29 cellular contexts compared by ENCODE assay signal in genomic region chr12:78519422-78519821, GRCh38.
"Had no signal": no experiment of that assay in that cellular context is flagged by ENCODE, and none has a peak within 500 bp of the region (broad histone marks: within the 10 kb centered on the region; RNA-seq: fewer than 3 reads in every experiment).

No MANE protein-coding gene starts in this region.

- H3K4me1 Mint-ChIP-seq: immature natural killer cell; mesothelial cell of epicardium; naive B cell; natural killer cell; nephron progenitor cell; neural progenitor cell; stimulated activated memory B cell treated with anti-CD40 and anti-IgM and Interleukin-4, amounts not matched to agents 10 μg/mL and 1 μg/mL and 100 μg/mL, for 72 hours; stimulated activated naive CD8-positive, alpha-beta T cell treated with anti-CD3 and anti-CD28 coated beads, Interleukin-15, amount 100 ng/mL, for 72 hours had no signal

- H3K27ac Mint-ChIP-seq: immature natural killer cell; mesothelial cell of epicardium; naive B cell; natural killer cell; nephron progenitor cell; neural progenitor cell; progenitor cell of endocrine pancreas; stimulated activated memory B cell treated with anti-CD40 and anti-IgM and Interleukin-4, amounts not matched to agents 10 μg/mL and 1 μg/mL and 100 μg/mL, for 72 hours; stimulated activated naive CD8-positive, alpha-beta T cell treated with anti-CD3 and anti-CD28 coated beads, Interleukin-15, amount 100 ng/mL, for 72 hours; type B pancreatic cell had no signal

- ATAC-seq: left colon; left lung; lower lobe of right lung; natural killer cell; right lobe of liver; stimulated activated memory B cell treated with anti-CD40 and anti-IgM and Interleukin-4, amounts not matched to agents 10 μg/mL and 1 μg/mL and 100 μg/mL, for 72 hours; stimulated activated naive CD8-positive, alpha-beta T cell treated with anti-CD3 and anti-CD28 coated beads, Interleukin-15, amount 100 ng/mL, for 72 hours had no signal

- H3K9me3 Mint-ChIP-seq: nephron progenitor cell had no signal

- H3K4me3 Mint-ChIP-seq: immature natural killer cell; mesothelial cell of epicardium; naive B cell; natural killer cell; nephron progenitor cell; neural progenitor cell; stimulated activated memory B cell treated with anti-CD40 and anti-IgM and Interleukin-4, amounts not matched to agents 10 μg/mL and 1 μg/mL and 100 μg/mL, for 72 hours; stimulated activated naive CD8-positive, alpha-beta T cell treated with anti-CD3 and anti-CD28 coated beads, Interleukin-15, amount 100 ng/mL, for 72 hours; type B pancreatic cell had no signal

- H3K36me3 ChIP-seq: left lung, lower lobe of right lung, neural progenitor cell, ovary, right atrium auricular region, right lobe of liver, tibial nerve, vagina had no signal

- H2AFZ ChIP-seq: neural progenitor cell had no signal

- H3K36me3 Mint-ChIP-seq: mesothelial cell of epicardium; naive B cell; natural killer cell; neural progenitor cell; stimulated activated memory B cell treated with anti-CD40 and anti-IgM and Interleukin-4, amounts not matched to agents 10 μg/mL and 1 μg/mL and 100 μg/mL, for 72 hours; type B pancreatic cell had no signal

- H3K27ac ChIP-seq: left lung, lower lobe of right lung, neural progenitor cell, ovary, right atrium auricular region, right lobe of liver, tibial nerve, vagina had no signal

- H3K9ac ChIP-seq: neural progenitor cell had no signal

- H3K27me3 Mint-ChIP-seq: naive B cell; progenitor cell of endocrine pancreas; stimulated activated memory B cell treated with anti-CD40 and anti-IgM and Interleukin-4, amounts not matched to agents 10 μg/mL and 1 μg/mL and 100 μg/mL, for 72 hours; stimulated activated naive CD8-positive, alpha-beta T cell treated with anti-CD3 and anti-CD28 coated beads, Interleukin-15, amount 100 ng/mL, for 72 hours; type B pancreatic cell had no signal

- H3K9me3 ChIP-seq: lower lobe of right lung, ovary, right atrium auricular region, right lobe of liver, vagina had no signal

- H3K4me1 ChIP-seq: left lung, lower lobe of right lung, neural progenitor cell, right atrium auricular region, right lobe of liver, tibial nerve, vagina had no signal

- DNase-seq: hypothalamus; immature natural killer cell; kidney; left colon; lower lobe of right lung; mammary epithelial cell; mesenchymal stem cell; naive B cell; natural killer cell; nephron progenitor cell; ovary; stimulated activated CD4-positive, alpha-beta T cell treated with anti-CD3 and anti-CD28 coated beads, Interleukin-1b, Interleukin-23, amount 100 ng/mL, for 48 hours; stimulated activated CD4-positive, alpha-beta T cell treated with anti-CD3 and anti-CD28 coated beads, Interleukin-2, amount 100 ng/mL, for 48 hours; stimulated activated CD4-positive, alpha-beta T cell treated with anti-CD3 and anti-CD28 coated beads, Interleukin-4, amount 100 ng/mL, for 4 hours; stimulated activated CD8-positive, alpha-beta memory T cell treated with anti-CD3 and anti-CD28 coated beads, Interleukin-4, amount 100 ng/mL, for 48 hours; stimulated activated naive CD4-positive, alpha-beta T cell treated with Interleukin-2 at 50 U/mL for 16 hours; stimulated activated naive CD8-positive, alpha-beta T cell treated with anti-CD3 and anti-CD28 coated beads, Interleukin-15, amount 100 ng/mL, for 72 hours; substantia nigra had no signal

- H3K4me3 ChIP-seq: left lung, lower lobe of right lung, neural progenitor cell, ovary, right atrium auricular region, right lobe of liver, smooth muscle cell, tibial nerve, vagina had no signal

- H3K4me2 ChIP-seq: neural progenitor cell, smooth muscle cell had no signal

- H3K27me3 ChIP-seq: left lung, neural progenitor cell, ovary, right atrium auricular region, right lobe of liver, tibial nerve, vagina had no signal
